ENCODE assay signal across 1 cellular context in the genomic region with DNA sequence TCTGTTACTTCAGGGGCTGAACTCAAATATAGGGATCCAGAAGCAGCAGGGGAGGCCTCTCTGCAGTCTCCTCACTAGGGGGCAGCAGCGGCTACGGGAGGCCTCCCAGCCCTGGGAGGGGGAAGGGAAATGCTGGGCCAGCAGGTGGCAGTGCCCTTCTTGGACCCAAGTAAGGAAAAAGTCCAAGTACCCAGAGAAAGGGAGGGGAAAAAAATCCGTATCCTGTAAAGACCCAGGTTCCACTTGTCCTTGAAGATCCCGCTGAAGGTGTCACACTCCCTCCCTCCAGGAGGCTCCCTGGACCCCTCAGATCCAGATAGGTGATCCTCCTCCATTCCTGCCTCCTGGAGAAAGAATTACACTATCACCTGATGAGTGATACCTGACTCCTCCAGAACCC.
TF ChIP-seq lines count a peak whose summit lies in the region.

No MANE protein-coding gene starts in this region.

TF ChIP-seq in HepG2, 621 proteins besides CTCF, POLR2A, EP300 and RAD21 (continued from another document and continues in another):
- TF ChIP-seq, protein P1, sequence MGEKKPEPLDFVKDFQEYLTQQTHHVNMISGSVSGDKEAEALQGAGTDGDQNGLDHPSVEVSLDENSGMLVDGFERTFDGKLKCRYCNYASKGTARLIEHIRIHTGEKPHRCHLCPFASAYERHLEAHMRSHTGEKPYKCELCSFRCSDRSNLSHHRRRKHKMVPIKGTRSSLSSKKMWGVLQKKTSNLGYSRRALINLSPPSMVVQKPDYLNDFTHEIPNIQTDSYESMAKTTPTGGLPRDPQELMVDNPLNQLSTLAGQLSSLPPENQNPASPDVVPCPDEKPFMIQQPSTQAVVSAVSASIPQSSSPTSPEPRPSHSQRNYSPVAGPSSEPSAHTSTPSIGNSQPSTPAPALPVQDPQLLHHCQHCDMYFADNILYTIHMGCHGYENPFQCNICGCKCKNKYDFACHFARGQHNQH (CRISPR knock-in tag; IDR thresholded peaks at IDR 0.05), result peak; percentile 38; the same call in 1 of the 2 replicates
- TF ChIP-seq SRSF9 (IDR thresholded peaks at IDR 0.05; ENCODE audit: borderline replicate concordance, insufficient read depth, low read depth, low read length, poor library complexity, severe bottlenecking) (no peak), SRSF4 (IDR thresholded peaks at IDR 0.05; ENCODE audit: low read depth, low read length, poor library complexity, severe bottlenecking) (no peak), ZNF749 (CRISPR knock-in tag; IDR thresholded peaks at IDR 0.05; ENCODE audit: borderline replicate concordance) (no peak), SALL1 (CRISPR knock-in tag; IDR thresholded peaks at IDR 0.05) (peak; percentile 39; the same call in 1 of the 2 replicates), ONECUT2 (CRISPR knock-in tag; IDR thresholded peaks at IDR 0.05) (no peak), ZNF274 (CRISPR knock-in tag; IDR thresholded peaks at IDR 0.05) (no peak), ZSCAN9 (CRISPR knock-in tag; IDR thresholded peaks at IDR 0.05; ENCODE audit: borderline replicate concordance) (no peak), KLF15 (CRISPR knock-in tag; IDR thresholded peaks at IDR 0.05; ENCODE audit: borderline replicate concordance) (no peak), NCOA1 (CRISPR knock-in tag; IDR thresholded peaks at IDR 0.05) (no peak), SMAD1 (CRISPR knock-in tag; IDR thresholded peaks at IDR 0.05; ENCODE audit: borderline replicate concordance, low read depth) (no peak), GABPB1 (CRISPR knock-in tag; IDR thresholded peaks at IDR 0.05) (no peak), ZNF550 (CRISPR knock-in tag; IDR thresholded peaks at IDR 0.05; ENCODE audit: borderline replicate concordance) (no peak), NRL (CRISPR knock-in tag; IDR thresholded peaks at IDR 0.05; ENCODE audit: borderline replicate concordance) (no peak), ZNF644 (CRISPR knock-in tag; IDR thresholded peaks at IDR 0.05; ENCODE audit: low read depth) (no peak), ARNT2 (CRISPR knock-in tag; IDR thresholded peaks at IDR 0.05; ENCODE audit: low read depth) (0 out of 2 replicates have a peak, but pooled peaks have one; percentile 31), ZFX (CRISPR knock-in tag; IDR thresholded peaks at IDR 0.05; ENCODE audit: low read depth) (peak; percentile 44; the same call in 1 of the 2 replicates), ZFP62 (CRISPR knock-in tag; IDR thresholded peaks at IDR 0.05) (no peak), RELA (CRISPR knock-in tag; IDR thresholded peaks at IDR 0.05) (no peak), KDM3A (CRISPR knock-in tag; IDR thresholded peaks at IDR 0.05; ENCODE audit: low read depth) (0 out of 2 replicates have a peak, but pooled peaks have one; percentile 50), KAT7 (CRISPR knock-in tag; IDR thresholded peaks at IDR 0.05; ENCODE audit: borderline replicate concordance) (no peak), ZNF331 (CRISPR knock-in tag; IDR thresholded peaks at IDR 0.05) (0 out of 2 replicates have a peak, but pooled peaks have one; percentile 13), MEIS1 (CRISPR knock-in tag; IDR thresholded peaks at IDR 0.05; ENCODE audit: borderline replicate concordance) (no peak), SMC3 (IDR thresholded peaks at IDR 0.05; ENCODE audit: low read length) (peak; percentile 59), STAG1 (CRISPR knock-in tag; IDR thresholded peaks at IDR 0.05) (peak; percentile 76), HIVEP1 (CRISPR knock-in tag; IDR thresholded peaks at IDR 0.05) (no peak), MAZ (IDR thresholded peaks at IDR 0.05; ENCODE audit: borderline replicate concordance, low read depth, low read length) (no peak), MAZ (CRISPR knock-in tag; IDR thresholded peaks at IDR 0.05; ENCODE audit: low read depth) (no peak), ZBTB8A (CRISPR knock-in tag; IDR thresholded peaks at IDR 0.05; ENCODE audit: borderline replicate concordance, low read depth) (no peak), MED1 (CRISPR knock-in tag; IDR thresholded peaks at IDR 0.05) (no peak), REXO4 (CRISPR knock-in tag; IDR thresholded peaks at IDR 0.05; ENCODE audit: borderline replicate concordance) (no peak), ZNF570 (CRISPR knock-in tag; IDR thresholded peaks at IDR 0.05; ENCODE audit: borderline replicate concordance) (no peak)
- TF ChIP-seq, protein P2, sequence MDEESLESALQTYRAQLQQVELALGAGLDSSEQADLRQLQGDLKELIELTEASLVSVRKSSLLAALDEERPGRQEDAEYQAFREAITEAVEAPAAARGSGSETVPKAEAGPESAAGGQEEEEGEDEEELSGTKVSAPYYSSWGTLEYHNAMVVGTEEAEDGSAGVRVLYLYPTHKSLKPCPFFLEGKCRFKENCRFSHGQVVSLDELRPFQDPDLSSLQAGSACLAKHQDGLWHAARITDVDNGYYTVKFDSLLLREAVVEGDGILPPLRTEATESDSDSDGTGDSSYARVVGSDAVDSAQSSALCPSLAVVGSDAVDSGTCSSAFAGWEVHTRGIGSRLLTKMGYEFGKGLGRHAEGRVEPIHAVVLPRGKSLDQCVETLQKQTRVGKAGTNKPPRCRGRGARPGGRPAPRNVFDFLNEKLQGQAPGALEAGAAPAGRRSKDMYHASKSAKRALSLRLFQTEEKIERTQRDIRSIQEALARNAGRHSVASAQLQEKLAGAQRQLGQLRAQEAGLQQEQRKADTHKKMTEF (CRISPR knock-in tag; IDR thresholded peaks at IDR 0.05), result peak; percentile 33; the same call in 1 of the 2 replicates
- TF ChIP-seq, protein P3, sequence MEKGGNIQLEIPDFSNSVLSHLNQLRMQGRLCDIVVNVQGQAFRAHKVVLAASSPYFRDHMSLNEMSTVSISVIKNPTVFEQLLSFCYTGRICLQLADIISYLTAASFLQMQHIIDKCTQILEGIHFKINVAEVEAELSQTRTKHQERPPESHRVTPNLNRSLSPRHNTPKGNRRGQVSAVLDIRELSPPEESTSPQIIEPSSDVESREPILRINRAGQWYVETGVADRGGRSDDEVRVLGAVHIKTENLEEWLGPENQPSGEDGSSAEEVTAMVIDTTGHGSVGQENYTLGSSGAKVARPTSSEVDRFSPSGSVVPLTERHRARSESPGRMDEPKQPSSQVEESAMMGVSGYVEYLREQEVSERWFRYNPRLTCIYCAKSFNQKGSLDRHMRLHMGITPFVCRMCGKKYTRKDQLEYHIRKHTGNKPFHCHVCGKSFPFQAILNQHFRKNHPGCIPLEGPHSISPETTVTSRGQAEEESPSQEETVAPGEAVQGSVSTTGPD (CRISPR knock-in tag; IDR thresholded peaks at IDR 0.05), result no peak
- TF ChIP-seq, protein P4, sequence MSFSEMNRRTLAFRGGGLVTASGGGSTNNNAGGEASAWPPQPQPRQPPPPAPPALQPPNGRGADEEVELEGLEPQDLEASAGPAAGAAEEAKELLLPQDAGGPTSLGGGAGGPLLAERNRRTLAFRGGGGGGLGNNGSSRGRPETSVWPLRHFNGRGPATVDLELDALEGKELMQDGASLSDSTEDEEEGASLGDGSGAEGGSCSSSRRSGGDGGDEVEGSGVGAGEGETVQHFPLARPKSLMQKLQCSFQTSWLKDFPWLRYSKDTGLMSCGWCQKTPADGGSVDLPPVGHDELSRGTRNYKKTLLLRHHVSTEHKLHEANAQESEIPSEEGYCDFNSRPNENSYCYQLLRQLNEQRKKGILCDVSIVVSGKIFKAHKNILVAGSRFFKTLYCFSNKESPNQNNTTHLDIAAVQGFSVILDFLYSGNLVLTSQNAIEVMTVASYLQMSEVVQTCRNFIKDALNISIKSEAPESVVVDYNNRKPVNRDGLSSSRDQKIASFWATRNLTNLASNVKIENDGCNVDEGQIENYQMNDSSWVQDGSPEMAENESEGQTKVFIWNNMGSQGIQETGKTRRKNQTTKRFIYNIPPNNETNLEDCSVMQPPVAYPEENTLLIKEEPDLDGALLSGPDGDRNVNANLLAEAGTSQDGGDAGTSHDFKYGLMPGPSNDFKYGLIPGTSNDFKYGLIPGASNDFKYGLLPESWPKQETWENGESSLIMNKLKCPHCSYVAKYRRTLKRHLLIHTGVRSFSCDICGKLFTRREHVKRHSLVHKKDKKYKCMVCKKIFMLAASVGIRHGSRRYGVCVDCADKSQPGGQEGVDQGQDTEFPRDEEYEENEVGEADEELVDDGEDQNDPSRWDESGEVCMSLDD (CRISPR knock-in tag; IDR thresholded peaks at IDR 0.05; ENCODE audit: borderline replicate concordance), result no peak
- TF ChIP-seq, protein P5, sequence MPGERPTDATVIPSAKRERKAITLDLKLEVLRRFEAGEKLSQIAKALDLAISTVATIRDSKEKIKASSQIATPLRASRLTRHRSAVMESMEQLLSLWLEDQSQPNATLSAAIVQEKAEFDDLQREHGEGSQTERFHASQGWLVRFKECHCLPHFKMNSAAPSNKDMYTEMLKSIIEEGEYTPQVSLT (CRISPR knock-in tag; IDR thresholded peaks at IDR 0.05; ENCODE audit: borderline replicate concordance, low read depth), result no peak
- TF ChIP-seq, protein P6, sequence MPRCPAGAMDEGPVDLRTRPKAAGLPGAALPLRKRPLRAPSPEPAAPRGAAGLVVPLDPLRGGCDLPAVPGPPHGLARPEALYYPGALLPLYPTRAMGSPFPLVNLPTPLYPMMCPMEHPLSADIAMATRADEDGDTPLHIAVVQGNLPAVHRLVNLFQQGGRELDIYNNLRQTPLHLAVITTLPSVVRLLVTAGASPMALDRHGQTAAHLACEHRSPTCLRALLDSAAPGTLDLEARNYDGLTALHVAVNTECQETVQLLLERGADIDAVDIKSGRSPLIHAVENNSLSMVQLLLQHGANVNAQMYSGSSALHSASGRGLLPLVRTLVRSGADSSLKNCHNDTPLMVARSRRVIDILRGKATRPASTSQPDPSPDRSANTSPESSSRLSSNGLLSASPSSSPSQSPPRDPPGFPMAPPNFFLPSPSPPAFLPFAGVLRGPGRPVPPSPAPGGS (CRISPR knock-in tag; IDR thresholded peaks at IDR 0.05), result no peak
- TF ChIP-seq, protein P7, sequence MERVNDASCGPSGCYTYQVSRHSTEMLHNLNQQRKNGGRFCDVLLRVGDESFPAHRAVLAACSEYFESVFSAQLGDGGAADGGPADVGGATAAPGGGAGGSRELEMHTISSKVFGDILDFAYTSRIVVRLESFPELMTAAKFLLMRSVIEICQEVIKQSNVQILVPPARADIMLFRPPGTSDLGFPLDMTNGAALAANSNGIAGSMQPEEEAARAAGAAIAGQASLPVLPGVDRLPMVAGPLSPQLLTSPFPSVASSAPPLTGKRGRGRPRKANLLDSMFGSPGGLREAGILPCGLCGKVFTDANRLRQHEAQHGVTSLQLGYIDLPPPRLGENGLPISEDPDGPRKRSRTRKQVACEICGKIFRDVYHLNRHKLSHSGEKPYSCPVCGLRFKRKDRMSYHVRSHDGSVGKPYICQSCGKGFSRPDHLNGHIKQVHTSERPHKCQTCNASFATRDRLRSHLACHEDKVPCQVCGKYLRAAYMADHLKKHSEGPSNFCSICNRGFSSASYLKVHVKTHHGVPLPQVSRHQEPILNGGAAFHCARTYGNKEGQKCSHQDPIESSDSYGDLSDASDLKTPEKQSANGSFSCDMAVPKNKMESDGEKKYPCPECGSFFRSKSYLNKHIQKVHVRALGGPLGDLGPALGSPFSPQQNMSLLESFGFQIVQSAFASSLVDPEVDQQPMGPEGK (CRISPR knock-in tag; IDR thresholded peaks at IDR 0.05), result peak; percentile 37; the same call in 1 of the 2 replicates
- TF ChIP-seq, protein P8, sequence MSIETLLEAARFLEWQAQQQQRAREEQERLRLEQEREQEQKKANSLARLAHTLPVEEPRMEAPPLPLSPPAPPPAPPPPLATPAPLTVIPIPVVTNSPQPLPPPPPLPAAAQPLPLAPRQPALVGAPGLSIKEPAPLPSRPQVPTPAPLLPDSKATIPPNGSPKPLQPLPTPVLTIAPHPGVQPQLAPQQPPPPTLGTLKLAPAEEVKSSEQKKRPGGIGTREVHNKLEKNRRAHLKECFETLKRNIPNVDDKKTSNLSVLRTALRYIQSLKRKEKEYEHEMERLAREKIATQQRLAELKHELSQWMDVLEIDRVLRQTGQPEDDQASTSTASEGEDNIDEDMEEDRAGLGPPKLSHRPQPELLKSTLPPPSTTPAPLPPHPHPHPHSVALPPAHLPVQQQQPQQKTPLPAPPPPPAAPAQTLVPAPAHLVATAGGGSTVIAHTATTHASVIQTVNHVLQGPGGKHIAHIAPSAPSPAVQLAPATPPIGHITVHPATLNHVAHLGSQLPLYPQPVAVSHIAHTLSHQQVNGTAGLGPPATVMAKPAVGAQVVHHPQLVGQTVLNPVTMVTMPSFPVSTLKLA (IDR thresholded peaks at IDR 0.05), result no peak
- TF ChIP-seq, protein P9, sequence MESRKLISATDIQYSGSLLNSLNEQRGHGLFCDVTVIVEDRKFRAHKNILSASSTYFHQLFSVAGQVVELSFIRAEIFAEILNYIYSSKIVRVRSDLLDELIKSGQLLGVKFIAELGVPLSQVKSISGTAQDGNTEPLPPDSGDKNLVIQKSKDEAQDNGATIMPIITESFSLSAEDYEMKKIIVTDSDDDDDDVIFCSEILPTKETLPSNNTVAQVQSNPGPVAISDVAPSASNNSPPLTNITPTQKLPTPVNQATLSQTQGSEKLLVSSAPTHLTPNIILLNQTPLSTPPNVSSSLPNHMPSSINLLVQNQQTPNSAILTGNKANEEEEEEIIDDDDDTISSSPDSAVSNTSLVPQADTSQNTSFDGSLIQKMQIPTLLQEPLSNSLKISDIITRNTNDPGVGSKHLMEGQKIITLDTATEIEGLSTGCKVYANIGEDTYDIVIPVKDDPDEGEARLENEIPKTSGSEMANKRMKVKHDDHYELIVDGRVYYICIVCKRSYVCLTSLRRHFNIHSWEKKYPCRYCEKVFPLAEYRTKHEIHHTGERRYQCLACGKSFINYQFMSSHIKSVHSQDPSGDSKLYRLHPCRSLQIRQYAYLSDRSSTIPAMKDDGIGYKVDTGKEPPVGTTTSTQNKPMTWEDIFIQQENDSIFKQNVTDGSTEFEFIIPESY (CRISPR knock-in tag; IDR thresholded peaks at IDR 0.05), result no peak
- TF ChIP-seq, protein P10, sequence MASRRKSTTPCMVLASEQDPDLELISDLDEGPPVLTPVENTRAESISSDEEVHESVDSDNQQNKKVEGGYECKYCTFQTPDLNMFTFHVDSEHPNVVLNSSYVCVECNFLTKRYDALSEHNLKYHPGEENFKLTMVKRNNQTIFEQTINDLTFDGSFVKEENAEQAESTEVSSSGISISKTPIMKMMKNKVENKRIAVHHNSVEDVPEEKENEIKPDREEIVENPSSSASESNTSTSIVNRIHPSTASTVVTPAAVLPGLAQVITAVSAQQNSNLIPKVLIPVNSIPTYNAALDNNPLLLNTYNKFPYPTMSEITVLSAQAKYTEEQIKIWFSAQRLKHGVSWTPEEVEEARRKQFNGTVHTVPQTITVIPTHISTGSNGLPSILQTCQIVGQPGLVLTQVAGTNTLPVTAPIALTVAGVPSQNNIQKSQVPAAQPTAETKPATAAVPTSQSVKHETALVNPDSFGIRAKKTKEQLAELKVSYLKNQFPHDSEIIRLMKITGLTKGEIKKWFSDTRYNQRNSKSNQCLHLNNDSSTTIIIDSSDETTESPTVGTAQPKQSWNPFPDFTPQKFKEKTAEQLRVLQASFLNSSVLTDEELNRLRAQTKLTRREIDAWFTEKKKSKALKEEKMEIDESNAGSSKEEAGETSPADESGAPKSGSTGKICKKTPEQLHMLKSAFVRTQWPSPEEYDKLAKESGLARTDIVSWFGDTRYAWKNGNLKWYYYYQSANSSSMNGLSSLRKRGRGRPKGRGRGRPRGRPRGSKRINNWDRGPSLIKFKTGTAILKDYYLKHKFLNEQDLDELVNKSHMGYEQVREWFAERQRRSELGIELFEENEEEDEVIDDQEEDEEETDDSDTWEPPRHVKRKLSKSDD (CRISPR knock-in tag; IDR thresholded peaks at IDR 0.05; ENCODE audit: low read depth), result no peak
- TF ChIP-seq, protein P11, sequence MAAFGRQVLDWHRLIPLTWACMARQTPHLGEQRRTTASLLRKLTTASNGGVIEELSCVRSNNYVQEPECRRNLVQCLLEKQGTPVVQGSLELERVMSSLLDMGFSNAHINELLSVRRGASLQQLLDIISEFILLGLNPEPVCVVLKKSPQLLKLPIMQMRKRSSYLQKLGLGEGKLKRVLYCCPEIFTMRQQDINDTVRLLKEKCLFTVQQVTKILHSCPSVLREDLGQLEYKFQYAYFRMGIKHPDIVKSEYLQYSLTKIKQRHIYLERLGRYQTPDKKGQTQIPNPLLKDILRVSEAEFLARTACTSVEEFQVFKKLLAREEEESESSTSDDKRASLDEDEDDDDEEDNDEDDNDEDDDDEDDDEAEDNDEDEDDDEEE (CRISPR knock-in tag; IDR thresholded peaks at IDR 0.05), result no peak
